In the genomic region with DNA sequence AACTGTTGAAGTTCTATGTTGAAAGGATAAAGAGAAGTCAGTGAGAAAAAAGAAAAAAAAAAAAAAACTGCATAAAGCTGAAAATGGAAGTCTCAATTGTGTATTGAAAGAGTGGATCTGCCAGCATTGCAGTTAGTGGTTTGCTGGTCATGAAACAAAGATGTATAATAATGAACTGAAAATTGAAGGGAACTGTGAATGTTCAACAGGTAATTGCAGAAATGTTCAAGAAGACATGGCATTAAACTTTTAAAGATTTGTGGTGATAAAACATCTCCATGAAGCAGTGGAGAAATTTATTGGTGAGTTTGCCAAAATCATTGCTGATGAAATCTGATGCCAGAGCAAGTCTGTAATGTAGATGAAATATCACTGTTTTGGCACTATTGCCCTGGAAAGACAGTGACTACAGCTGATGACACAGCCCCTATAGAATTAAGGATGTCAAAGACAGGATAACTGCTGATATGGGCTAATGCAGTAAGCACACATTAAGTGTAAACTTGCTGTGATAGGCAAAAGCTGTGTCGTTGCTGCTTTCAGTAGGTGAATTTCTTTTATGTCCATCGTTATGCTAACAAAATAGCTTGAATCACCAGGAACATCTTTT, we compare ENCODE assay signal across 1 cellular context.
TF ChIP-seq lines count a peak whose summit lies in the region.

No MANE protein-coding gene starts in this region.

TF ChIP-seq in K562, 482 proteins besides CTCF, POLR2A, EP300 and RAD21 (continued from another document):
- TF ChIP-seq DEAF1 (CRISPR knock-in tag; IDR thresholded peaks at IDR 0.05) = no peak
